In genomic region chr12:113234483-113234882, GRCh38 we compare ENCODE assay signal across 24 cellular contexts. TPM values are rescaled to one million over a fixed set of nuclear protein-coding genes. Genes with fewer than 3 reads are reported as not detected.
DNase-seq lines count a peak whose midpoint lies in the region; ATAC-seq and TF ChIP-seq lines count a peak whose summit lies in the region.
"Had no signal": no experiment of that assay in that cellular context is flagged by ENCODE, and none has a peak within 500 bp of the region (broad histone marks: within the 10 kb centered on the region; RNA-seq: fewer than 3 reads in every experiment).

No MANE protein-coding gene starts in this region.

- H3K27me3 ChIP-seq in Karpas-422 (ENCODE audit: low read length) (no peaks in the 10 kb centered on the region), endodermal cell (ENCODE audit: control insufficient read depth, insufficient read depth, low read length, poor library complexity, severe bottlenecking) (no peaks in the 10 kb centered on the region), esophagus squamous epithelium (no peaks in the 10 kb centered on the region)
- H3K27me3 ChIP-seq: dorsolateral prefrontal cortex, ovary, right lobe of liver, testis had no signal

- H3K27me3 Mint-ChIP-seq in endodermal cell (ENCODE audit: insufficient read depth) = peaks cover 2% of the 10 kb centered on the region
- H3K27me3 Mint-ChIP-seq: activated CD8-positive, alpha-beta T cell treated with anti-CD3 and anti-CD28 coated beads for 36 hours had no signal

- no peaks in the 10 kb centered on the region for H4K20me1 ChIP-seq in Karpas-422 (ENCODE audit: insufficient read depth, low read depth, low read length)

- DNase-seq in Karpas-422 (no peak), endodermal cell (no peak), sciatic nerve (ENCODE audit: low spot score) (peak; percentile 9), esophagus squamous epithelium (lab: John Stamatoyannopoulos, UW) (no peak), cortex of kidney (lab: John Stamatoyannopoulos, UW) (no peak)
- DNase-seq: activated CD4-positive, alpha-beta T cell treated with anti-CD3 and anti-CD28 coated beads for 1 hour; activated CD8-positive, alpha-beta T cell treated with anti-CD3 and anti-CD28 coated beads for 36 hours; GDM1; H9; islet precursor cell; NCI-H1105 treated with DMSO at 0.1 percent for 48 hours; NCI-H2029 treated with DMSO at 0.1 percent for 48 hours; NCI-H226; NCI-H774; nephron progenitor cell; ovary; stimulated activated CD4-positive, alpha-beta T cell treated with anti-CD3 and anti-CD28 coated beads, Interleukin-4, amount 100 ng/mL, for 4 hours; stimulated activated naive CD4-positive, alpha-beta T cell; testis had no signal

- no peak for TF ChIP-seq POLR2A in esophagus squamous epithelium (IDR thresholded peaks at IDR 0.05)

- H3K79me2 ChIP-seq in Karpas-422 (ENCODE audit: low read length) = peaks cover 21% of the 10 kb centered on the region

- H3K4me2 ChIP-seq in Karpas-422 (ENCODE audit: low read depth, low read length, poor library complexity, severe bottlenecking) = no peak overlapping the region

- H3K36me3 Mint-ChIP-seq in endodermal cell (ENCODE audit: low read depth) = peaks cover 31% of the 10 kb centered on the region

- H3K9ac ChIP-seq in Karpas-422 (ENCODE audit: low read length) (no peak overlapping the region), endodermal cell (ENCODE audit: extremely low read depth, low read length, poor library complexity, severe bottlenecking) (no peak overlapping the region)

- ATAC-seq in sciatic nerve (no peak), HG02623 (IDR thresholded peaks at IDR 0.05; ENCODE audit: unreplicated experiment) (no peak), HG02981 (IDR thresholded peaks at IDR 0.05; ENCODE audit: unreplicated experiment) (no peak)
- ATAC-seq: activated CD8-positive, alpha-beta T cell treated with anti-CD3 and anti-CD28 coated beads for 36 hours; right lobe of liver had no signal

- peaks cover 48% of the 10 kb centered on the region for H3K4me1 ChIP-seq in Karpas-422 (ENCODE audit: low read length)
- peaks cover 24% of the 10 kb centered on the region for H3K4me1 ChIP-seq in endodermal cell (ENCODE audit: control insufficient read depth, insufficient read depth, low read length)
- H3K4me1 ChIP-seq in esophagus squamous epithelium = peaks cover 35 to 88% (median 40%) of the 10 kb centered on the region in 3 donors

- TF ChIP-seq CTCF in 22Rv1 (IDR thresholded peaks at IDR 0.05) (no peak), endodermal cell (conservative IDR thresholded peaks at IDR 0.05) (no peak), esophagus squamous epithelium (IDR thresholded peaks at IDR 0.05) (no peak)

- H3K4me1 Mint-ChIP-seq in endodermal cell = peaks cover 34% of the 10 kb centered on the region

- no peaks in the 10 kb centered on the region for H3K9me2 ChIP-seq in Karpas-422 (replicated peaks; ENCODE audit: insufficient read depth, low read length)

- H3K9me3 ChIP-seq in Karpas-422 (ENCODE audit: low read length) (no peaks in the 10 kb centered on the region), endodermal cell (ENCODE audit: control insufficient read depth, low read length) (peaks cover 11% of the 10 kb centered on the region), esophagus squamous epithelium (no peaks in the 10 kb centered on the region)
- H3K9me3 ChIP-seq: ovary, right lobe of liver, testis had no signal

- H3K27ac ChIP-seq in 22Rv1 = peak overlapping the region; percentile 32
- H3K27ac ChIP-seq in Karpas-422 (ENCODE audit: low read length) = peak overlapping the region; percentile 90
- H3K27ac ChIP-seq in endodermal cell (ENCODE audit: low read depth, low read length) = no peak overlapping the region
- H3K27ac ChIP-seq in esophagus squamous epithelium = peak overlapping the region in 1 of 4 donors; percentile 17
- H3K27ac ChIP-seq: ovary, testis had no signal

- H3K4me3 Mint-ChIP-seq in endodermal cell = no peak overlapping the region
- H3K4me3 Mint-ChIP-seq: activated CD8-positive, alpha-beta T cell treated with anti-CD3 and anti-CD28 coated beads for 36 hours; H9; nephron progenitor cell had no signal

- peak overlapping the region; percentile 41 for H3K27ac Mint-ChIP-seq in endodermal cell
- H3K27ac Mint-ChIP-seq: nephron progenitor cell had no signal

- H3K4me3 ChIP-seq in Karpas-422 (ENCODE audit: low read length) (no peak overlapping the region), endodermal cell (ENCODE audit: low read length) (no peak overlapping the region), esophagus squamous epithelium (no peak overlapping the region)
- H3K4me3 ChIP-seq: dorsolateral prefrontal cortex, ovary, right lobe of liver, testis had no signal

- intact Hi-C loops in sciatic nerve (cut with DNase I) = no loop called here
- intact Hi-C loops in esophagus squamous epithelium (cut with DNase I) = no loop called here

- 96 to 99% methylated on average over 4 of the region's 4 CpGs for WGBS in endodermal cell (ENCODE audit: insufficient coverage in 1 of 2, insufficient read length in 1 of 2), 2 experiments
- 91 to 93% methylated on average over 2 to 4 of the region's 4 CpGs for WGBS in esophagus squamous epithelium, 2 donors

- H2AFZ ChIP-seq in Karpas-422 (ENCODE audit: low read length) = no peak overlapping the region

- peaks cover 7% of the 10 kb centered on the region for H3K9me3 Mint-ChIP-seq in endodermal cell
- H3K9me3 Mint-ChIP-seq: activated CD8-positive, alpha-beta T cell treated with anti-CD3 and anti-CD28 coated beads for 36 hours; nephron progenitor cell had no signal

- H3K36me3 ChIP-seq in Karpas-422 (ENCODE audit: insufficient read depth, low read length) = peaks cover 24% of the 10 kb centered on the region
- H3K36me3 ChIP-seq in endodermal cell (ENCODE audit: control insufficient read depth, insufficient read depth, low read length) = peaks cover 17% of the 10 kb centered on the region
- H3K36me3 ChIP-seq in esophagus squamous epithelium = peaks cover 0 to 81% (median 8%) of the 10 kb centered on the region in 3 donors
- H3K36me3 ChIP-seq: ovary had no signal

RNA-seq across cellular contexts. Expression of gene TPCN1, which starts 13.2 kb away (rescaled TPM):
- 43.9 and 46.4 TPM in 2 replicates for total RNA-seq in Karpas-422 (2014; rRNA removed; shearing (Covaris generic); ENCODE audit: low replicate concordance)
- total RNA-seq in endodermal cell (10 to 100 TPM; 18.9 to 30.8 TPM), sciatic nerve (90.6 TPM), esophagus squamous epithelium (10 to 100 TPM; 15.5 to 48.8 (median 34.5) TPM)
- polyA plus RNA-seq in endodermal cell (2013, experiment 1 of 2) = 15.6 TPM
- 14.2 TPM for polyA plus RNA-seq in endodermal cell (2013, experiment 2 of 2)

RNA-seq across cellular contexts. Expression of gene RITA1, which starts 49.0 kb away (rescaled TPM):
- total RNA-seq in Karpas-422 (2014; rRNA removed; shearing (Covaris generic); ENCODE audit: low replicate concordance) = 34.3 and 47.3 TPM in 2 replicates
- total RNA-seq in endodermal cell = 10 to 100 TPM; 18.8 to 20.3 TPM
- 16.0 TPM for polyA plus RNA-seq in endodermal cell (2013, experiment 1 of 2)
- polyA plus RNA-seq in endodermal cell (2013, experiment 2 of 2) = 16.8 TPM
- 7.8 TPM for total RNA-seq in sciatic nerve
- total RNA-seq in esophagus squamous epithelium = 10 to 100 TPM; 17.0 to 30.0 (median 20.3) TPM

RNA-seq across cellular contexts. Expression of gene DDX54, which starts 49.2 kb away (rescaled TPM):
- 28.2 and 81.5 TPM in 2 replicates for total RNA-seq in Karpas-422 (2014; rRNA removed; shearing (Covaris generic); ENCODE audit: low replicate concordance)
- total RNA-seq in endodermal cell = 10 to 100 TPM; 68.1 to 69.0 TPM
- polyA plus RNA-seq in endodermal cell (2013, experiment 1 of 2) = 43.7 TPM
- 37.6 TPM for polyA plus RNA-seq in endodermal cell (2013, experiment 2 of 2)
- total RNA-seq in sciatic nerve = 43.9 TPM
- 10 to 100 TPM; 35.3 to 80.5 (median 65.2) TPM for total RNA-seq in esophagus squamous epithelium
